ENCODE assay signal across 18 cellular contexts in the genomic region with DNA sequence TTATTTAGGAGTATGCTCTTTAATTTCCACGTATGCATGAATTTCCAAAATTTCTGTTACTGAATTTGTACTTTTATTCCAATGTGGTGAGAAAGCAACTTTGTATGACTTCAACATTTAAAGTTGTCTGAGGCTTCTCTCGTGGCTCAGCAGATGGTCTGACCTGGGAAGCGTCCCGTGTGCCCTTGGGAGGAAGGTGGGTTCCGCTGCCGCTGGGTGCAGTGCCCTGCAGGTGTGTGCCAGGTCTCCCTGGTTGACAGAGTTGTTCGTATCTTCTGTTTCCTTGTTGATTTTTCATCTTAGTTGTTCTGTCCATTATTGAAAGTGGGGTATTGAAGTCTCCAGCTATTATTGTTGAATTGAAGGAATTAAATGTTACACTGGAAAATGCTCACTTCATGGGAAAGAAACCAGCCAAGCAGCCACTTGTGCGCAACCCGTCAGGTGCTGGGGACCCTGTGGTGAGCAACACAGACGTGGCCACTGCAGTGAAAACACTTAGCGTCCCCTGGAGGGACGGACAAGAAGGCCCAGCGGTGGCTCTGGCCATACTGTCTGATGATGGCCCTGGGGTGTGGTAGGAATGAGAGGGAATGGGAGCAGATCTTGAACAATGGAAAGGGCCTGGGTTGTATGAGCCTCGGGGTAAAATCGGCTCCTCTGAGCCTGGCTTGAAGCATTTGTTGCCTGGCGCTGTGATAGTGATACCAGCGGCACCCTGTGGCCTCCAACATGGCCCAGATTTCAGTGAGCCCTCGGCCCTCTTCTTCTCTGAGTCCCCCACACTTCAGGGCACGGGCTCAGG. TPM values are rescaled to one million over a fixed set of nuclear protein-coding genes. Genes with fewer than 3 reads are reported as not detected.
DNase-seq lines count a peak whose midpoint lies in the region; ATAC-seq and TF ChIP-seq lines count a peak whose summit lies in the region.
"Had no signal": no experiment of that assay in that cellular context is flagged by ENCODE, and none has a peak within 500 bp of the region (broad histone marks: within the 10 kb centered on the region; RNA-seq: fewer than 3 reads in every experiment).

No MANE protein-coding gene starts in this region.

- H3K36me3 Mint-ChIP-seq in endothelial cell (ENCODE audit: low read depth, unreplicated experiment) = peaks cover 40% of the 10 kb centered on the region
- peaks cover 86% of the 10 kb centered on the region for H3K36me3 Mint-ChIP-seq in stimulated activated effector memory CD8-positive, alpha-beta T cell treated with anti-CD3 and anti-CD28 coated beads, Interleukin-12 subunit alpha, Interleukin-12 subunit beta, amount 100 ng/mL, for 72 hours

- no peak for ATAC-seq in stimulated activated effector memory CD8-positive, alpha-beta T cell treated with anti-CD3 and anti-CD28 coated beads, Interleukin-12 subunit alpha, Interleukin-12 subunit beta, amount 100 ng/mL, for 72 hours
- ATAC-seq in HG03097 (IDR thresholded peaks at IDR 0.05; ENCODE audit: low FRiP score, unreplicated experiment) = no peak
- ATAC-seq: HCT116 had no signal

- H3K27me3 Mint-ChIP-seq in endothelial cell (ENCODE audit: unreplicated experiment) = peaks cover 6% of the 10 kb centered on the region

- H3K4me1 Mint-ChIP-seq in endothelial cell (ENCODE audit: unreplicated experiment) = no peaks in the 10 kb centered on the region
- H3K4me1 Mint-ChIP-seq in stimulated activated effector memory CD8-positive, alpha-beta T cell treated with anti-CD3 and anti-CD28 coated beads, Interleukin-12 subunit alpha, Interleukin-12 subunit beta, amount 100 ng/mL, for 72 hours = peaks cover 12% of the 10 kb centered on the region

- peaks cover 6% of the 10 kb centered on the region for H3K9me3 ChIP-seq in KOPT-K1 (ENCODE audit: insufficient read depth, low read length, poor library complexity, severe bottlenecking)
- H3K9me3 ChIP-seq: Peyer's patch had no signal

- TF ChIP-seq CTCF in endothelial cell (IDR thresholded peaks at IDR 0.05; ENCODE audit: unreplicated experiment) = no peak

- DNase-seq in activated CD8-positive, alpha-beta memory T cell treated with anti-CD3 and anti-CD28 coated beads, Interleukin-2, amount 50 U/mL, for 48 hours = peak; percentile 22
- no peak for DNase-seq in activated CD8-positive, alpha-beta memory T cell treated with anti-CD3 and anti-CD28 coated beads for 24 hours
- DNase-seq in endothelial cell (ENCODE audit: low spot score) = no peak
- no peak for DNase-seq in stimulated activated effector memory CD8-positive, alpha-beta T cell treated with anti-CD3 and anti-CD28 coated beads, Interleukin-12 subunit alpha, Interleukin-12 subunit beta, amount 100 ng/mL, for 72 hours (ENCODE audit: low spot score in 2 of 2)
- no peak for DNase-seq in NCI-H2107 (lab: John Stamatoyannopoulos, UW)
- DNase-seq in OCI-M2 (lab: John Stamatoyannopoulos, UW; ENCODE audit: unreplicated experiment) = no peak
- DNase-seq: DMS79, NCI-H1092 treated with DMSO at 0.1 percent for 48 hours, NCI-H1694, NCI-H446 treated with DMSO at 0.1 percent for 48 hours, NCI-H82, Peyer's patch had no signal

- peak overlapping the region; percentile 1 for H3K4me3 Mint-ChIP-seq in endothelial cell (ENCODE audit: unreplicated experiment)
- H3K4me3 Mint-ChIP-seq in stimulated activated effector memory CD8-positive, alpha-beta T cell treated with anti-CD3 and anti-CD28 coated beads, Interleukin-12 subunit alpha, Interleukin-12 subunit beta, amount 100 ng/mL, for 72 hours = no peak overlapping the region
- H3K4me3 Mint-ChIP-seq: CD14-positive monocyte had no signal

- H3K36me3 ChIP-seq in KOPT-K1 (ENCODE audit: insufficient read depth, low read length) = peaks cover 87% of the 10 kb centered on the region

- H3K27ac ChIP-seq in KOPT-K1 (ENCODE audit: low read depth, low read length, poor library complexity, severe bottlenecking) = peak overlapping the region; percentile 5
- H3K27ac ChIP-seq: HL-60, Peyer's patch had no signal

- H3K27ac Mint-ChIP-seq in endothelial cell (ENCODE audit: unreplicated experiment) = no peak overlapping the region
- H3K27ac Mint-ChIP-seq in stimulated activated effector memory CD8-positive, alpha-beta T cell treated with anti-CD3 and anti-CD28 coated beads, Interleukin-12 subunit alpha, Interleukin-12 subunit beta, amount 100 ng/mL, for 72 hours = peak overlapping the region; percentile 0

- H3K9me3 Mint-ChIP-seq in endothelial cell (ENCODE audit: unreplicated experiment) = no peaks in the 10 kb centered on the region
- no peaks in the 10 kb centered on the region for H3K9me3 Mint-ChIP-seq in stimulated activated effector memory CD8-positive, alpha-beta T cell treated with anti-CD3 and anti-CD28 coated beads, Interleukin-12 subunit alpha, Interleukin-12 subunit beta, amount 100 ng/mL, for 72 hours
- H3K9me3 Mint-ChIP-seq: CD14-positive monocyte had no signal

RNA-seq across cellular contexts. Expression of gene KRTAP5-7, which starts 31.6 kb away (rescaled TPM):
- not detected for total RNA-seq in endothelial cell (ENCODE audit: unreplicated experiment)
- total RNA-seq: M059J had no signal

RNA-seq across cellular contexts. Expression of gene KRTAP5-8, which starts 42.3 kb away (rescaled TPM):
- total RNA-seq in endothelial cell (ENCODE audit: unreplicated experiment) = not detected
- total RNA-seq: M059J had no signal

RNA-seq across cellular contexts. Expression of gene NADSYN1, which starts 42.5 kb away (rescaled TPM):
- total RNA-seq in endothelial cell (ENCODE audit: unreplicated experiment) = 69.0 TPM

RNA-seq across cellular contexts. Expression of gene DHCR7, which starts 47.3 kb away (rescaled TPM):
- 130 TPM for total RNA-seq in endothelial cell (ENCODE audit: unreplicated experiment)

RNA-seq across cellular contexts. Expression of gene KRTAP5-9, which starts 52.7 kb away (rescaled TPM):
- 0.80 TPM for total RNA-seq in endothelial cell (ENCODE audit: unreplicated experiment)
- total RNA-seq: M059J had no signal
